Comparison of ENCODE assay signal across 1 cellular context in the genomic region with DNA sequence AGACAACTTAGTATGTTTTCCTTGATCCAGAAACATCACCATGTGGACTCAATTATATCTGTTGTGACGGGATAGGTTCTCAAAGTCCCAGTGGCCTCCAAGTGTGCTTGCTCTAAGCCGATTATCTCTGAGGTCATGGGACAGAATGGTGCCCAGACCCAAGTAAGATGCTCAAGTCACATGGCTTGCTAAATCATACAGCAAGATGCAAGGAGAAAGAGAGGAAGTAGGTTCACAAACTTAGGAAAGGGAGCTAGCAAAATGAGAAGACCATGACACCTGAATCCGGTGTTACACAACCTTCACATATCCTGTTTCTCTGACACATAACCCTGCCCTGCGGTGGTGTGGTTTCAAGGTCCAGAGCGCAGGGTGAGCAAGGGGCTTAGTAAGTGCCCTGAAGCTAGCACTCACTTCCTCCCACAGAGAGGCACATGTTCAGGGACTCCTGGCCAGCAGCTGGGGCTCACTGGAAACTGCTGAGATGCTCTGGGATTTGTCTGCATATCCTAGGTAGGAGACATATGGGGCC.
TF ChIP-seq lines count a peak whose summit lies in the region.

No MANE protein-coding gene starts in this region.

TF ChIP-seq in WTC11, 78 proteins besides CTCF, POLR2A, EP300 and RAD21 (continued from another document):
- TF ChIP-seq, protein P1, sequence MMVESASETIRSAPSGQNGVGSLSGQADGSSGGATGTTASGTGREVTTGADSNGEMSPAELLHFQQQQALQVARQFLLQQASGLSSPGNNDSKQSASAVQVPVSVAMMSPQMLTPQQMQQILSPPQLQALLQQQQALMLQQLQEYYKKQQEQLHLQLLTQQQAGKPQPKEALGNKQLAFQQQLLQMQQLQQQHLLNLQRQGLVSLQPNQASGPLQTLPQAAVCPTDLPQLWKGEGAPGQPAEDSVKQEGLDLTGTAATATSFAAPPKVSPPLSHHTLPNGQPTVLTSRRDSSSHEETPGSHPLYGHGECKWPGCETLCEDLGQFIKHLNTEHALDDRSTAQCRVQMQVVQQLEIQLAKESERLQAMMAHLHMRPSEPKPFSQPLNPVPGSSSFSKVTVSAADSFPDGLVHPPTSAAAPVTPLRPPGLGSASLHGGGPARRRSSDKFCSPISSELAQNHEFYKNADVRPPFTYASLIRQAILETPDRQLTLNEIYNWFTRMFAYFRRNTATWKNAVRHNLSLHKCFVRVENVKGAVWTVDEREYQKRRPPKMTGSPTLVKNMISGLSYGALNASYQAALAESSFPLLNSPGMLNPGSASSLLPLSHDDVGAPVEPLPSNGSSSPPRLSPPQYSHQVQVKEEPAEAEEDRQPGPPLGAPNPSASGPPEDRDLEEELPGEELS (CRISPR knock-in tag; IDR thresholded peaks at IDR 0.05), result no peak
- TF ChIP-seq ZNF671 (CRISPR knock-in tag; IDR thresholded peaks at IDR 0.05) (no peak), KAT7 (CRISPR knock-in tag; IDR thresholded peaks at IDR 0.05; ENCODE audit: borderline replicate concordance) (no peak), SMAD4 (CRISPR knock-in tag; IDR thresholded peaks at IDR 0.05) (no peak), SP1 (CRISPR knock-in tag; conservative IDR thresholded peaks at IDR 0.05) (no peak), NFE2L1 (CRISPR knock-in tag; IDR thresholded peaks at IDR 0.05) (no peak)
- TF ChIP-seq, protein P2, sequence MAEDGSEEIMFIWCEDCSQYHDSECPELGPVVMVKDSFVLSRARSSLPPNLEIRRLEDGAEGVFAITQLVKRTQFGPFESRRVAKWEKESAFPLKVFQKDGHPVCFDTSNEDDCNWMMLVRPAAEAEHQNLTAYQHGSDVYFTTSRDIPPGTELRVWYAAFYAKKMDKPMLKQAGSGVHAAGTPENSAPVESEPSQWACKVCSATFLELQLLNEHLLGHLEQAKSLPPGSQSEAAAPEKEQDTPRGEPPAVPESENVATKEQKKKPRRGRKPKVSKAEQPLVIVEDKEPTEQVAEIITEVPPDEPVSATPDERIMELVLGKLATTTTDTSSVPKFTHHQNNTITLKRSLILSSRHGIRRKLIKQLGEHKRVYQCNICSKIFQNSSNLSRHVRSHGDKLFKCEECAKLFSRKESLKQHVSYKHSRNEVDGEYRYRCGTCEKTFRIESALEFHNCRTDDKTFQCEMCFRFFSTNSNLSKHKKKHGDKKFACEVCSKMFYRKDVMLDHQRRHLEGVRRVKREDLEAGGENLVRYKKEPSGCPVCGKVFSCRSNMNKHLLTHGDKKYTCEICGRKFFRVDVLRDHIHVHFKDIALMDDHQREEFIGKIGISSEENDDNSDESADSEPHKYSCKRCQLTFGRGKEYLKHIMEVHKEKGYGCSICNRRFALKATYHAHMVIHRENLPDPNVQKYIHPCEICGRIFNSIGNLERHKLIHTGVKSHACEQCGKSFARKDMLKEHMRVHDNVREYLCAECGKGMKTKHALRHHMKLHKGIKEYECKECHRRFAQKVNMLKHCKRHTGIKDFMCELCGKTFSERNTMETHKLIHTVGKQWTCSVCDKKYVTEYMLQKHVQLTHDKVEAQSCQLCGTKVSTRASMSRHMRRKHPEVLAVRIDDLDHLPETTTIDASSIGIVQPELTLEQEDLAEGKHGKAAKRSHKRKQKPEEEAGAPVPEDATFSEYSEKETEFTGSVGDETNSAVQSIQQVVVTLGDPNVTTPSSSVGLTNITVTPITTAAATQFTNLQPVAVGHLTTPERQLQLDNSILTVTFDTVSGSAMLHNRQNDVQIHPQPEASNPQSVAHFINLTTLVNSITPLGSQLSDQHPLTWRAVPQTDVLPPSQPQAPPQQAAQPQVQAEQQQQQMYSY (CRISPR knock-in tag; IDR thresholded peaks at IDR 0.05), result no peak
